10 cellular contexts compared by ENCODE assay signal in the genomic region with DNA sequence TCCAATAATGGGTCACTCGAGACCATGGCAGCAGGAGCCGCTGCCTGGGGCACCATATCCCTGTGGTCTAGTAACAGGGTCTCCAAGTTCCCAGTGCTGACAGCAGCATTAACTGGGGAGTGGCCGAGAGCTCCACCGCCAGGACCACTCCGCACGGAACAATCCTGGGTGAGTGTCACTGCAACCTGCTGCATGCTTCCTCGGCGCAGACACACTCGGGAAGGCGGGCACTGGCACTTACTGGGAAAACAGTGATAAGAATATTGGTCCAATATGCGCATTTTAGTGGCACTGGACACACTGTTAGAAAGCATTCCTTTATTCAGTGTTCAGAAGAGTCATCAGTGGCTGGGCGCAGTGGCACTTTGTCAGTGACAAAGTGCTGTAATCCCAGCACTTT. TPM values are rescaled to one million over a fixed set of nuclear protein-coding genes. Genes with fewer than 3 reads are reported as not detected.
"Had no signal": no experiment of that assay in that cellular context is flagged by ENCODE, and none has a peak within 500 bp of the region (broad histone marks: within the 10 kb centered on the region; RNA-seq: fewer than 3 reads in every experiment).

No MANE protein-coding gene starts in this region.

- FAIRE-seq: H1, H54, HepG2 had no signal

- H3K9me3 Mint-ChIP-seq: GM23338, HFFc6, IgD-negative memory B cell had no signal

- H3K4me3 ChIP-seq: GM23338, HAP-1 had no signal

- DNase-seq: HFFc6, KBM-7 had no signal

- H3K36me3 ChIP-seq: HAP-1 had no signal

- H3K27me3 Mint-ChIP-seq: IgD-negative memory B cell had no signal

- H3K4me3 Mint-ChIP-seq: GM23338, HFFc6, IgD-negative memory B cell had no signal

- H3K27ac ChIP-seq: HL-60 had no signal

- H3K4me1 ChIP-seq: HAP-1 had no signal

- H3K9me3 ChIP-seq: HAP-1 had no signal

- H3K27ac Mint-ChIP-seq: GM23338, HFFc6, IgD-negative memory B cell had no signal

RNA-seq across cellular contexts. Expression of a gene that starts 29.7 kb away (rescaled TPM):
- total RNA-seq: H1, HepG2, HFFc6, HT1080 had no signal
